Comparison of ENCODE assay signal across 13 cellular contexts in genomic region chr5:95949810-95950209, GRCh38. TPM values are rescaled to one million over a fixed set of nuclear protein-coding genes. Genes with fewer than 3 reads are reported as not detected.
DNase-seq lines count a peak whose midpoint lies in the region; ATAC-seq and TF ChIP-seq lines count a peak whose summit lies in the region.
"Had no signal": no experiment of that assay in that cellular context is flagged by ENCODE, and none has a peak within 500 bp of the region (broad histone marks: within the 10 kb centered on the region; RNA-seq: fewer than 3 reads in every experiment).

No MANE protein-coding gene starts in this region.

- H3K27me3 Mint-ChIP-seq in CD4-positive, CD25-positive, alpha-beta regulatory T cell, result no peaks in the 10 kb centered on the region
- H3K27me3 Mint-ChIP-seq in Calu3 (ENCODE audit: unreplicated experiment), result no peaks in the 10 kb centered on the region

- peaks cover 0 to 5% (median 0%) of the 10 kb centered on the region in 7 donors for H3K9me3 Mint-ChIP-seq in CD4-positive, CD25-positive, alpha-beta regulatory T cell
- peaks cover 3% of the 10 kb centered on the region for H3K9me3 Mint-ChIP-seq in Calu3 (ENCODE audit: low read depth, unreplicated experiment)

- TF ChIP-seq CTCF in stomach (IDR thresholded peaks at IDR 0.05), result no peak
- TF ChIP-seq CTCF in Calu3 (IDR thresholded peaks at IDR 0.05; ENCODE audit: unreplicated experiment), result no peak

- H3K27ac Mint-ChIP-seq in CD4-positive, CD25-positive, alpha-beta regulatory T cell, result no peak overlapping the region
- no peak overlapping the region for H3K27ac Mint-ChIP-seq in Calu3 (ENCODE audit: unreplicated experiment)

- no peak for TF ChIP-seq POLR2A in stomach (IDR thresholded peaks at IDR 0.05)

- H3K27ac ChIP-seq in CD4-positive, CD25-positive, alpha-beta regulatory T cell (ENCODE audit: insufficient read depth, low read length, poor library complexity, severe bottlenecking), result no peak overlapping the region
- peak overlapping the region in 1 of 5 donors; percentile 43 for H3K27ac ChIP-seq in stomach
- H3K27ac ChIP-seq: C4-2B, sigmoid colon had no signal

- no peaks in the 10 kb centered on the region for H3K27me3 ChIP-seq in CD4-positive, CD25-positive, alpha-beta regulatory T cell (ENCODE audit: control insufficient read depth, insufficient read depth, low read length)
- H3K27me3 ChIP-seq in stomach, result no peaks in the 10 kb centered on the region
- H3K27me3 ChIP-seq: sigmoid colon had no signal

- 44 to 61% (median 53%) methylated on average over 1 of the region's 1 CpG for WGBS in stomach, 5 donors

- peak overlapping the region; percentile 16 for H3K4me3 ChIP-seq in CD4-positive, CD25-positive, alpha-beta regulatory T cell (ENCODE audit: low read depth, low read length)
- no peak overlapping the region for H3K4me3 ChIP-seq in stomach
- H3K4me3 ChIP-seq: mucosa of descending colon, sigmoid colon had no signal

- H3K36me3 ChIP-seq in CD4-positive, CD25-positive, alpha-beta regulatory T cell (ENCODE audit: control insufficient read depth, insufficient read depth, low read length), result no peaks in the 10 kb centered on the region
- peaks cover 0 to 8% (median 0%) of the 10 kb centered on the region in 4 donors for H3K36me3 ChIP-seq in stomach
- H3K36me3 ChIP-seq: sigmoid colon had no signal

- H3K4me1 Mint-ChIP-seq in CD4-positive, CD25-positive, alpha-beta regulatory T cell, result peaks cover 1 to 35% (median 29%) of the 10 kb centered on the region in 4 donors
- H3K4me1 Mint-ChIP-seq in Calu3 (ENCODE audit: low read depth, unreplicated experiment), result peaks cover 46% of the 10 kb centered on the region

- BruUV-seq in Calu3 (replicated peaks; lab: Mats Ljungman, UMichigan), result no TSS peak

- H3K36me3 Mint-ChIP-seq in CD4-positive, CD25-positive, alpha-beta regulatory T cell, result peaks cover 15% of the 10 kb centered on the region
- peaks cover 5% of the 10 kb centered on the region for H3K36me3 Mint-ChIP-seq in Calu3 (ENCODE audit: insufficient read depth, unreplicated experiment)

- peaks cover 3% of the 10 kb centered on the region for H3K4me1 ChIP-seq in CD4-positive, CD25-positive, alpha-beta regulatory T cell (ENCODE audit: control insufficient read depth, insufficient read depth, low read length, poor library complexity, severe bottlenecking)
- peaks cover 29 to 94% (median 53%) of the 10 kb centered on the region in 4 donors for H3K4me1 ChIP-seq in stomach

- CTCF ChIA-PET in Calu3 (lab: Charles Lee), result interaction anchor here (0.6 kb wide), 1 partner anchor 382 kb away, joined by 3 read pairs; no protein-coding TSS in a partner anchor

- H3K4me3 Mint-ChIP-seq in CD4-positive, CD25-positive, alpha-beta regulatory T cell, result no peak overlapping the region
- no peak overlapping the region for H3K4me3 Mint-ChIP-seq in Calu3 (ENCODE audit: low read depth, unreplicated experiment)

- DNase-seq in CD4-positive, CD25-positive, alpha-beta regulatory T cell, result peak in 1 of 3 donors; percentile 32
- DNase-seq in D341Med (ENCODE audit: low spot score), result no peak
- no peak for DNase-seq in stomach
- no peak for DNase-seq in Calu3
- no peak for DNase-seq in activated CD4-positive, alpha-beta T cell treated with anti-CD3 and anti-CD28 coated beads for 48 hours
- DNase-seq: activated CD8-positive, alpha-beta memory T cell treated with anti-CD3 and anti-CD28 coated beads for 24 hours; mucosa of descending colon; NCI-H82; sigmoid colon had no signal

- ATAC-seq in CD4-positive, CD25-positive, alpha-beta regulatory T cell (ENCODE audit: low read depth in 2 of 2), result no peak
- ATAC-seq in GM19043 (IDR thresholded peaks at IDR 0.05; ENCODE audit: low read depth, unreplicated experiment) (peak; percentile 76), HG02623 (IDR thresholded peaks at IDR 0.05; ENCODE audit: unreplicated experiment) (peak; percentile 62), HG03565 (IDR thresholded peaks at IDR 0.05; ENCODE audit: unreplicated experiment) (peak; percentile 43)
- ATAC-seq: mucosa of descending colon had no signal

- no peak for TF ChIP-seq EP300 in stomach (IDR thresholded peaks at IDR 0.05)

- no peaks in the 10 kb centered on the region for H3K9me3 ChIP-seq in CD4-positive, CD25-positive, alpha-beta regulatory T cell (ENCODE audit: control insufficient read depth in 2 of 2, low read length in 2 of 2)
- H3K9me3 ChIP-seq in stomach, result no peaks in the 10 kb centered on the region
- H3K9me3 ChIP-seq: mucosa of descending colon, sigmoid colon had no signal

- intact Hi-C loops in stomach (cut with DNase I; ENCODE audit: low total_unique reads), result loop anchor here (10.0 kb wide), 1 partner anchor 75 kb away; no protein-coding TSS in a partner anchor
- intact Hi-C loops in Calu3 (cut with micrococcal nuclease; ENCODE audit: unreplicated experiment), result no loop called here

RNA-seq across cellular contexts. Expression of gene ELL2, which starts 11.8 kb away (rescaled TPM):
- total RNA-seq in CD4-positive, CD25-positive, alpha-beta regulatory T cell, result 94.6 TPM
- polyA plus RNA-seq in CD4-positive, CD25-positive, alpha-beta regulatory T cell, result 1 to 10 TPM; 2.6 to 4.7 (median 3.3) TPM
- total RNA-seq in stomach (100 to 1,000 TPM in 4 of 5 donors, 10 to 100 TPM in 1; 26.8 to 279 (median 178) TPM), Calu3 (2022) (56.2 and 57.7 TPM in 2 replicates)
- polyA plus RNA-seq in stomach, result 10 to 100 TPM; 24.7 to 46.7 (median 45.3) TPM

Comparison
In these comparisons a context has a peak if more than half of its experiments do, and no peak if none do; other contexts are left out.
1. ATAC-seq: peak in GM19043 (single experiment), HG02623 (single experiment) and HG03565 (single experiment); none in CD4-positive, CD25-positive, alpha-beta regulatory T cell (0 of 2).